ENCODE assay signal across 1 cellular context in genomic region chr9:131733601-131734061, GRCh38.
TF ChIP-seq lines count a peak whose summit lies in the region.

No MANE protein-coding gene starts in this region.

TF ChIP-seq in K562, 482 proteins besides CTCF, POLR2A, EP300 and RAD21 (continued from another document):
- TF ChIP-seq ZBTB26 (CRISPR knock-in tag; IDR thresholded peaks at IDR 0.05) (no peak), ARID4B (CRISPR knock-in tag; IDR thresholded peaks at IDR 0.05) (no peak), DPF2 (IDR thresholded peaks at IDR 0.05) (0 out of 2 replicates have a peak, but pooled peaks have one; percentile 40), HINFP (tag; conservative IDR thresholded peaks at IDR 0.05; ENCODE audit: low read depth) (no peak), MAFG (tag; conservative IDR thresholded peaks at IDR 0.05) (peak; percentile 19; the same call in 1 of the 2 replicates), BACH1 (tag; IDR thresholded peaks at IDR 0.05) (peak; percentile 26; the same call in 1 of the 2 replicates), SMARCA4 (IDR thresholded peaks at IDR 0.05) (no peak), HMGN3 (IDR thresholded peaks at IDR 0.05; ENCODE audit: borderline replicate concordance, extremely low read depth, insufficient read length, low read depth, low read length) (no peak), PTTG1 (tag; IDR thresholded peaks at IDR 0.05; ENCODE audit: low read depth) (no peak), THRA (IDR thresholded peaks at IDR 0.05) (no peak), KLF6 (CRISPR knock-in tag; IDR thresholded peaks at IDR 0.05; ENCODE audit: borderline replicate concordance) (no peak), SIN3A (IDR thresholded peaks at IDR 0.05; ENCODE audit: borderline replicate concordance in 2 of 2, control insufficient read depth in 1 of 2, low read depth in 2 of 2, low read length in 2 of 2) (no peak), ZNF316 (IDR thresholded peaks at IDR 0.05) (peak; percentile 52), TFAP4 (CRISPR knock-in tag; IDR thresholded peaks at IDR 0.05; ENCODE audit: borderline replicate concordance) (peak; percentile 80), VEZF1 (CRISPR knock-in tag; IDR thresholded peaks at IDR 0.05) (peak; percentile 57), KDM5B (IDR thresholded peaks at IDR 0.05; ENCODE audit: insufficient replicate concordance, low read depth, low read length) (no peak), CC2D1A (IDR thresholded peaks at IDR 0.05) (no peak), TRIM25 (IDR thresholded peaks at IDR 0.05; ENCODE audit: borderline replicate concordance) (no peak), FOSL1 (tag; conservative IDR thresholded peaks at IDR 0.05) (peak; percentile 87), FOXA1 (IDR thresholded peaks at IDR 0.05; ENCODE audit: borderline replicate concordance) (no peak), TEAD4 (IDR thresholded peaks at IDR 0.05; ENCODE audit: low read length) (0 out of 2 replicates have a peak, but pooled peaks have one; percentile 9), TEAD4 (CRISPR knock-in tag; IDR thresholded peaks at IDR 0.05; ENCODE audit: borderline replicate concordance) (no peak), SMARCE1 (IDR thresholded peaks at IDR 0.05) (peak; percentile 17; the same call in 1 of the 2 replicates), SIN3B (IDR thresholded peaks at IDR 0.05; ENCODE audit: low read depth) (no peak), ELF4 (CRISPR knock-in tag; IDR thresholded peaks at IDR 0.05) (no peak), ZZZ3 (IDR thresholded peaks at IDR 0.05) (no peak), CREB3L1 (IDR thresholded peaks at IDR 0.05; ENCODE audit: borderline replicate concordance, low read depth) (no peak), NFE2 (IDR thresholded peaks at IDR 0.05; ENCODE audit: low read depth) (peak; percentile 55), ATF3 (IDR thresholded peaks at IDR 0.05) (peak; percentile 78), ATF3 (CRISPR knock-in tag; conservative IDR thresholded peaks at IDR 0.05) (no peak), GTF2E2 (tag; IDR thresholded peaks at IDR 0.05) (no peak), BCL6 (CRISPR knock-in tag; IDR thresholded peaks at IDR 0.05) (no peak), JUND (IDR thresholded peaks at IDR 0.05; ENCODE audit: borderline replicate concordance, low read depth, low read length) (peak; percentile 81), JUND (tag; IDR thresholded peaks at IDR 0.05; ENCODE audit: borderline replicate concordance, low read depth, low read length) (peak; percentile 58; the same call in 1 of the 3 replicates), FOXP4 (CRISPR knock-in tag; IDR thresholded peaks at IDR 0.05; ENCODE audit: borderline replicate concordance) (no peak), FOXJ3 (CRISPR knock-in tag; IDR thresholded peaks at IDR 0.05) (no peak), ID3 (CRISPR knock-in tag; IDR thresholded peaks at IDR 0.05) (no peak), ID3 (tag; IDR thresholded peaks at IDR 0.05) (no peak), ELF2 (CRISPR knock-in tag; IDR thresholded peaks at IDR 0.05) (no peak), JUN (IDR thresholded peaks at IDR 0.05; ENCODE audit: borderline replicate concordance, low read depth, low read length) (0 out of 2 replicates have a peak, but pooled peaks have one; percentile 8), JUN (CRISPR knock-in tag; IDR thresholded peaks at IDR 0.05; ENCODE audit: borderline replicate concordance) (no peak), ARID1B (IDR thresholded peaks at IDR 0.05) (0 out of 2 replicates have a peak, but pooled peaks have one; percentile 19), LCOR (CRISPR knock-in tag; IDR thresholded peaks at IDR 0.05) (no peak), MBD2 (IDR thresholded peaks at IDR 0.05; ENCODE audit: borderline replicate concordance, low read depth) (no peak), YY1 (IDR thresholded peaks at IDR 0.05; ENCODE audit: borderline replicate concordance in 1 of 3, control insufficient read depth in 1 of 3, extremely low read depth in 1 of 3, insufficient read depth in 3 of 3, insufficient read length in 1 of 3, insufficient replicate concordance in 2 of 3, low read depth in 1 of 3, low read length in 2 of 3) (peak in 1 of 3 experiments; percentile 28), POLR2AphosphoS5 (IDR thresholded peaks at IDR 0.05; ENCODE audit: control insufficient read depth, insufficient read depth, low read depth, low read length) (0 out of 2 replicates have a peak, but pooled peaks have one; percentile 19)
